In genomic region chr16:80744856-80745255, GRCh38 we compare ENCODE assay signal across 18 cellular contexts. TPM values are rescaled to one million over a fixed set of nuclear protein-coding genes. Genes with fewer than 3 reads are reported as not detected.
A peak's percentile ranks its signal among the peaks of the same experiment; 100 is the strongest.
DNase-seq lines count a peak whose midpoint lies in the region; ATAC-seq and TF ChIP-seq lines count a peak whose summit lies in the region.
"Had no signal": no experiment of that assay in that cellular context is flagged by ENCODE, and none has a peak within 500 bp of the region (broad histone marks: within the 10 kb centered on the region; RNA-seq: fewer than 3 reads in every experiment).

No MANE protein-coding gene starts in this region.

- H3K4me1 ChIP-seq in KMS-11 (ENCODE audit: low read depth, poor library complexity, severe bottlenecking), result peaks cover 56% of the 10 kb centered on the region
- no peaks in the 10 kb centered on the region for H3K4me1 ChIP-seq in hepatocyte (ENCODE audit: insufficient read depth)
- H3K4me1 ChIP-seq: Caco-2 had no signal

- H3K27ac Mint-ChIP-seq in activated CD4-positive, alpha-beta T cell treated with anti-CD3 and anti-CD28 coated beads, Interleukin-2, amount 10 ng/mL, durations not matched to agents 7 days and 5 days, result peak overlapping the region; percentile 9
- H3K27ac Mint-ChIP-seq in activated naive CD8-positive, alpha-beta T cell treated with anti-CD3 and anti-CD28 coated beads for 36 hours, result no peak overlapping the region
- H3K27ac Mint-ChIP-seq in natural killer cell treated with Interleukin-12 subunit alpha and Interleukin-12 subunit beta and Interleukin-15 and Interleukin-18, amount 100 ng/mL, for 72 hours, result peak overlapping the region in 1 of 2 donors; percentile 26
- H3K27ac Mint-ChIP-seq: B cell had no signal

- WGBS in hepatocyte (ENCODE audit: low lambda C conversion rate, missing lambda C conversion rate), result 67% methylated on average over 4 of the region's 4 CpGs

- peak overlapping the region; percentile 30; the same call in 1 of the 2 replicates for H3K4me2 ChIP-seq in KMS-11
- H3K4me2 ChIP-seq in hepatocyte, result no peak overlapping the region
- H3K4me2 ChIP-seq: SK-N-SH had no signal

- H3K36me3 ChIP-seq in KMS-11 (ENCODE audit: insufficient read depth) (no peaks in the 10 kb centered on the region), hepatocyte (replicated peaks; ENCODE audit: insufficient read depth, low read depth) (no peaks in the 10 kb centered on the region)

- DNase-seq in activated CD4-positive, alpha-beta T cell treated with anti-CD3 and anti-CD28 coated beads, Interleukin-2, amount 10 ng/mL, durations not matched to agents 7 days and 5 days, result no peak
- no peak for DNase-seq in activated CD4-positive, alpha-beta T cell treated with anti-CD3 and anti-CD28 coated beads for 4 hours
- DNase-seq in activated naive CD8-positive, alpha-beta T cell treated with anti-CD3 and anti-CD28 coated beads for 36 hours, result peak; percentile 0
- no peak for DNase-seq in natural killer cell treated with Interleukin-12 subunit alpha and Interleukin-12 subunit beta and Interleukin-15 and Interleukin-18, amount 100 ng/mL, for 72 hours (ENCODE audit: low spot score)
- DNase-seq in NCI-H2107 treated with DMSO at 0.1 percent for 48 hours (lab: John Stamatoyannopoulos, UW; ENCODE audit: unreplicated experiment), result no peak
- no peak for DNase-seq in hepatocyte (ENCODE audit: low spot score)
- DNase-seq in NCI-H2081 treated with DMSO at 0.1 percent for 48 hours (lab: John Stamatoyannopoulos, UW), result no peak
- DNase-seq: Caco-2; CD4-positive, CD25-positive, alpha-beta regulatory T cell; NCI-H1417 treated with DMSO at 0.1 percent for 48 hours; NCI-H1930; NCI-H2171 treated with DMSO at 0.1 percent for 48 hours; PC-3; RPMI8226; SHP77 treated with DMSO at 0.1 percent for 48 hours; SK-N-SH had no signal

- no peaks in the 10 kb centered on the region for H3K9me3 ChIP-seq in hepatocyte (ENCODE audit: low read depth)

- TF ChIP-seq CTCF in KMS-11 (conservative IDR thresholded peaks at IDR 0.05; ENCODE audit: low read depth, low read length), result no peak
- no peak for TF ChIP-seq CTCF in hepatocyte (IDR thresholded peaks at IDR 0.05; ENCODE audit: poor library complexity)

- no peak overlapping the region for H3K9ac ChIP-seq in KMS-11
- H3K9ac ChIP-seq: SK-N-SH had no signal

- H3K27ac ChIP-seq in KMS-11 (peak overlapping the region; percentile 23; the same call in 1 of the 2 replicates), hepatocyte (no peak overlapping the region)

- CTCF ChIA-PET in activated CD4-positive, alpha-beta T cell treated with anti-CD3 and anti-CD28 coated beads, Interleukin-2, amount 10 ng/mL, durations not matched to agents 7 days and 5 days (lab: Charles Lee), result interaction anchor here (3.4 kb wide), 1 partner anchor 10 kb away, joined by 12 read pairs; no protein-coding TSS in a partner anchor

- H3K4me3 ChIP-seq in KMS-11 (IDR thresholded peaks at IDR 0.05; ENCODE audit: insufficient read depth, low read depth, low read length) (no peak overlapping the region), hepatocyte (no peak overlapping the region)

- H3K9me2 ChIP-seq in hepatocyte (replicated peaks; ENCODE audit: insufficient read depth), result no peaks in the 10 kb centered on the region
- H3K9me2 ChIP-seq: SK-N-SH had no signal

- H3K79me2 ChIP-seq in KMS-11 (ENCODE audit: insufficient read depth, low read depth) (peaks cover 33% of the 10 kb centered on the region), hepatocyte (peaks cover 11% of the 10 kb centered on the region)

- H3K4me3 Mint-ChIP-seq in activated CD4-positive, alpha-beta T cell treated with anti-CD3 and anti-CD28 coated beads, Interleukin-2, amount 10 ng/mL, durations not matched to agents 7 days and 5 days, result no peak overlapping the region
- no peak overlapping the region for H3K4me3 Mint-ChIP-seq in activated naive CD8-positive, alpha-beta T cell treated with anti-CD3 and anti-CD28 coated beads for 36 hours
- H3K4me3 Mint-ChIP-seq in natural killer cell treated with Interleukin-12 subunit alpha and Interleukin-12 subunit beta and Interleukin-15 and Interleukin-18, amount 100 ng/mL, for 72 hours, result peak overlapping the region; percentile 17
- H3K4me3 Mint-ChIP-seq: B cell; CD4-positive, CD25-positive, alpha-beta regulatory T cell had no signal

- H4K20me1 ChIP-seq in KMS-11 (ENCODE audit: insufficient read depth) (no peaks in the 10 kb centered on the region), hepatocyte (ENCODE audit: insufficient read depth, poor library complexity, severe bottlenecking) (no peaks in the 10 kb centered on the region)

- no peaks in the 10 kb centered on the region for H3K27me3 Mint-ChIP-seq in activated CD4-positive, alpha-beta T cell treated with anti-CD3 and anti-CD28 coated beads, Interleukin-2, amount 10 ng/mL, durations not matched to agents 7 days and 5 days
- no peaks in the 10 kb centered on the region for H3K27me3 Mint-ChIP-seq in activated naive CD8-positive, alpha-beta T cell treated with anti-CD3 and anti-CD28 coated beads for 36 hours
- H3K27me3 Mint-ChIP-seq in natural killer cell treated with Interleukin-12 subunit alpha and Interleukin-12 subunit beta and Interleukin-15 and Interleukin-18, amount 100 ng/mL, for 72 hours, result peaks cover 0 to 2% of the 10 kb centered on the region in 2 donors
- H3K27me3 Mint-ChIP-seq: B cell; CD4-positive, CD25-positive, alpha-beta regulatory T cell had no signal

- H3K4me1 Mint-ChIP-seq in activated CD4-positive, alpha-beta T cell treated with anti-CD3 and anti-CD28 coated beads, Interleukin-2, amount 10 ng/mL, durations not matched to agents 7 days and 5 days, result peaks cover 46% of the 10 kb centered on the region
- peaks cover 5% of the 10 kb centered on the region for H3K4me1 Mint-ChIP-seq in activated naive CD8-positive, alpha-beta T cell treated with anti-CD3 and anti-CD28 coated beads for 36 hours
- peaks cover 0 to 51% of the 10 kb centered on the region in 2 donors for H3K4me1 Mint-ChIP-seq in natural killer cell treated with Interleukin-12 subunit alpha and Interleukin-12 subunit beta and Interleukin-15 and Interleukin-18, amount 100 ng/mL, for 72 hours (ENCODE audit: low read depth in 2 of 2)
- H3K4me1 Mint-ChIP-seq: B cell had no signal

- POLR2A ChIA-PET in activated CD4-positive, alpha-beta T cell treated with anti-CD3 and anti-CD28 coated beads, Interleukin-2, amount 10 ng/mL, durations not matched to agents 7 days and 5 days (lab: Charles Lee), result no interaction called here

- ATAC-seq in natural killer cell treated with Interleukin-12 subunit alpha and Interleukin-12 subunit beta and Interleukin-15 and Interleukin-18, amount 100 ng/mL, for 72 hours, result peak; percentile 36 to 74
- ATAC-seq: PC-3 had no signal

- H3K36me3 Mint-ChIP-seq in activated CD4-positive, alpha-beta T cell treated with anti-CD3 and anti-CD28 coated beads, Interleukin-2, amount 10 ng/mL, durations not matched to agents 7 days and 5 days (ENCODE audit: low read depth), result peaks cover 34% of the 10 kb centered on the region
- H3K36me3 Mint-ChIP-seq in activated naive CD8-positive, alpha-beta T cell treated with anti-CD3 and anti-CD28 coated beads for 36 hours, result peaks cover 13% of the 10 kb centered on the region
- peaks cover 20% of the 10 kb centered on the region for H3K36me3 Mint-ChIP-seq in natural killer cell treated with Interleukin-12 subunit alpha and Interleukin-12 subunit beta and Interleukin-15 and Interleukin-18, amount 100 ng/mL, for 72 hours

- H3K9me3 Mint-ChIP-seq in activated CD4-positive, alpha-beta T cell treated with anti-CD3 and anti-CD28 coated beads, Interleukin-2, amount 10 ng/mL, durations not matched to agents 7 days and 5 days, result peaks cover 24% of the 10 kb centered on the region
- H3K9me3 Mint-ChIP-seq in activated naive CD8-positive, alpha-beta T cell treated with anti-CD3 and anti-CD28 coated beads for 36 hours, result peaks cover 3% of the 10 kb centered on the region
- H3K9me3 Mint-ChIP-seq in natural killer cell treated with Interleukin-12 subunit alpha and Interleukin-12 subunit beta and Interleukin-15 and Interleukin-18, amount 100 ng/mL, for 72 hours, result no peaks in the 10 kb centered on the region

- H2AFZ ChIP-seq in KMS-11 (ENCODE audit: low read depth) (no peak overlapping the region), hepatocyte (no peak overlapping the region)

- H3K27me3 ChIP-seq in KMS-11 (ENCODE audit: insufficient read depth, low read depth) (no peaks in the 10 kb centered on the region), hepatocyte (no peaks in the 10 kb centered on the region)

RNA-seq across cellular contexts. Expression of gene CDYL2, which starts 59.5 kb away (rescaled TPM):
- total RNA-seq in activated CD4-positive, alpha-beta T cell treated with anti-CD3 and anti-CD28 coated beads, Interleukin-2, amount 10 ng/mL, durations not matched to agents 7 days and 5 days, result 10 to 100 TPM; 40.7 to 49.0 TPM
- 1 to 10 TPM; 7.4 to 9.7 TPM for total RNA-seq in activated naive CD8-positive, alpha-beta T cell treated with anti-CD3 and anti-CD28 coated beads for 36 hours
- 100 to 1,000 TPM in 1 of 2 donors, 10 to 100 TPM in 1; 15.8 to 114 TPM for total RNA-seq in natural killer cell treated with Interleukin-12 subunit alpha and Interleukin-12 subunit beta and Interleukin-15 and Interleukin-18, amount 100 ng/mL, for 72 hours
- 11.6 and 12.2 TPM in 2 replicates for total RNA-seq in hepatocyte
- 7.4 and 9.2 TPM in 2 replicates for polyA plus RNA-seq in hepatocyte
